29 cellular contexts compared by ENCODE assay signal in the genomic region with DNA sequence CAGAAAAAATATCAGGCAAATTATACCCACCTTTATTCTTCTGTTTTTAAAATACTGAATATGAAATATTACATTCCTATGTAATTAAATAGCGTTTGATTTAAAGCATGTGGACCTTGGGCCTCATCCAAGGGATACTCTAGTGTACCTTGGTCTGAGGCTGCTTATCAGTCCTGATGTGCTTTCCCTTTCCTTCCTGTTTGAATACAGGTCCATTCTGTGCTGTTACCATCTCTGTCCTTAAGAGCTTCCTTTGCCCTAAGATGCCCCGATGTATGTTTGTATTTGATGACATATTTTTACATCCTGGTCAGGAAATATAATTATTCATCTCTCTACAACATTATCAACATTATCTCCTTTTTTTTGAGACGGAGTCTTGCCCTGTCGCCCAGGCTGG. TPM values are rescaled to one million over a fixed set of nuclear protein-coding genes. Genes with fewer than 3 reads are reported as not detected.
DNase-seq lines count a peak whose midpoint lies in the region; ATAC-seq and TF ChIP-seq lines count a peak whose summit lies in the region.
"Had no signal": no experiment of that assay in that cellular context is flagged by ENCODE, and none has a peak within 500 bp of the region (broad histone marks: within the 10 kb centered on the region; RNA-seq: fewer than 3 reads in every experiment).

No MANE protein-coding gene starts in this region.

- H3K27ac Mint-ChIP-seq in WTC11 (peak overlapping the region; percentile 22; the same call in 1 of the 2 replicates), neural crest cell (ENCODE audit: unreplicated experiment) (peak overlapping the region; percentile 13)
- H3K27ac Mint-ChIP-seq: B cell; CD8-positive, alpha-beta T cell; GM23338; HFFc6; IgD-negative memory B cell had no signal

- H3K27me3 Mint-ChIP-seq in WTC11 (ENCODE audit: low read depth): no peaks in the 10 kb centered on the region
- no peaks in the 10 kb centered on the region for H3K27me3 Mint-ChIP-seq in neural crest cell (ENCODE audit: low read depth)
- H3K27me3 Mint-ChIP-seq: B cell, IgD-negative memory B cell had no signal

- DNase-seq in WTC11 (ENCODE audit: low spot score) (no peak), choroid plexus epithelial cell (ENCODE audit: low read depth) (peak; percentile 37), left lobe of liver (ENCODE audit: low spot score) (no peak), neural crest cell (ENCODE audit: low read depth, low spot score) (no peak), substantia nigra (lab: John Stamatoyannopoulos, UW) (no peak)
- DNase-seq: CD8-positive, alpha-beta T cell; DMS 273 treated with DMSO at 0.1 percent for 48 hours; DMS79; EL; GDM1; HFFc6; MM.1S; NCI-H1048; NCI-H1417; NCI-H1694; NCI-H2029 treated with DMSO at 0.1 percent for 48 hours; NCI-H2227 treated with DMSO at 0.1 percent for 48 hours; NCI-H526 treated with DMSO at 0.1 percent for 48 hours; PC-9; SHP77 had no signal

- CTCF ChIA-PET in WTC11 (lab: Charles Lee): interaction anchor here (1.3 kb wide), 1 partner anchor 22 kb away, joined by 3 read pairs; no protein-coding TSS in a partner anchor

- TF ChIP-seq CTCF in WTC11 (IDR thresholded peaks at IDR 0.05): no peak
- no peak for TF ChIP-seq CTCF in choroid plexus epithelial cell (conservative IDR thresholded peaks at IDR 0.05; ENCODE audit: low read depth, low read length)
- TF ChIP-seq CTCF in neural crest cell (conservative IDR thresholded peaks at IDR 0.05): no peak

- H3K4me3 Mint-ChIP-seq in WTC11 (no peak overlapping the region), neural crest cell (peak overlapping the region; percentile 2)
- H3K4me3 Mint-ChIP-seq: B cell; CD8-positive, alpha-beta T cell; GM23338; HFFc6; IgD-negative memory B cell had no signal

- H3K4me3 ChIP-seq in choroid plexus epithelial cell (ENCODE audit: low read depth, low read length): no peak overlapping the region
- H3K4me3 ChIP-seq: GM12878, GM23338, HAP-1, PC-9 had no signal

- H3K4me1 Mint-ChIP-seq in WTC11 (peaks cover 31% of the 10 kb centered on the region), neural crest cell (peaks cover 28% of the 10 kb centered on the region)
- H3K4me1 Mint-ChIP-seq: B cell, IgD-negative memory B cell had no signal

- ATAC-seq in WTC11 (peak; percentile 41; the same call in 1 of the 2 replicates), left lobe of liver (peak; percentile 75), HG03442 (IDR thresholded peaks at IDR 0.05; ENCODE audit: unreplicated experiment) (no peak), HG02798 (IDR thresholded peaks at IDR 0.05; ENCODE audit: poor library complexity, unreplicated experiment) (no peak)
- ATAC-seq: CD8-positive, alpha-beta T cell; GM12878; GM23338 had no signal

- H3K9me3 Mint-ChIP-seq in WTC11 (no peaks in the 10 kb centered on the region), neural crest cell (no peaks in the 10 kb centered on the region)
- H3K9me3 Mint-ChIP-seq: CD8-positive, alpha-beta T cell; GM23338; HFFc6; IgD-negative memory B cell had no signal

- POLR2A ChIA-PET in WTC11 (lab: Charles Lee): no interaction called here

- no peaks in the 10 kb centered on the region for H3K36me3 Mint-ChIP-seq in WTC11
- peaks cover 3% of the 10 kb centered on the region for H3K36me3 Mint-ChIP-seq in neural crest cell (ENCODE audit: low read depth)
- H3K36me3 Mint-ChIP-seq: CD8-positive, alpha-beta T cell; IgD-negative memory B cell had no signal

- H3K27ac ChIP-seq in substantia nigra (ENCODE audit: low read depth, low read length, poor library complexity, severe bottlenecking): no peak overlapping the region
- H3K27ac ChIP-seq: C4-2B, KMS-11, PC-9 had no signal

TF ChIP-seq in WTC11, 78 proteins besides CTCF, POLR2A, EP300 and RAD21:
- no peak for TF ChIP-seq ZNF396 (CRISPR knock-in tag; IDR thresholded peaks at IDR 0.05; ENCODE audit: borderline replicate concordance)

RNA-seq across cellular contexts. Expression of a gene that starts 24.1 kb away (rescaled TPM):
- total RNA-seq in WTC11 (2021) (6.6 to 10.5 TPM (median 6.8 TPM) in 3 replicates), left lobe of liver (3.9 TPM), neural crest cell (26.0 and 26.6 TPM in 2 replicates)
- total RNA-seq: CD8-positive, alpha-beta T cell had no signal

Comparison
In these comparisons a context has a peak if more than half of its experiments do, and no peak if none do; other contexts are left out.
1. ATAC-seq: peak in WTC11 (single experiment) and left lobe of liver (single experiment); none in HG03442 (single experiment) and HG02798 (single experiment).